Comparison of ENCODE assay signal across 30 cellular contexts in genomic region chr3:122168044-122168443, GRCh38. TPM values are rescaled to one million over a fixed set of nuclear protein-coding genes. Genes with fewer than 3 reads are reported as not detected.
"Had no signal": no experiment of that assay in that cellular context is flagged by ENCODE, and none has a peak within 500 bp of the region (broad histone marks: within the 10 kb centered on the region; RNA-seq: fewer than 3 reads in every experiment).

No MANE protein-coding gene starts in this region.

- DNase-seq: activated CD4-positive, alpha-beta T cell treated with anti-CD3 and anti-CD28 coated beads for 4 hours; activated CD4-positive, alpha-beta T cell treated with anti-CD3 and anti-CD28 coated beads, Interleukin-2, amount 50 U/mL, for 48 hours; activated CD8-positive, alpha-beta memory T cell treated with anti-CD3 and anti-CD28 coated beads, Interleukin-2, amount 10 ng/mL, durations not matched to agents 7 days and 5 days; activated effector memory CD4-positive, alpha-beta T cell treated with anti-CD3 and anti-CD28 coated beads, Interleukin-2, amount 50 U/mL, for 16 hours; activated naive CD4-positive, alpha-beta T cell treated with Interleukin-2 at 50 U/mL for 16 hours; activated naive CD8-positive, alpha-beta T cell treated with anti-CD3 and anti-CD28 coated beads, Interleukin-2, amount 50 U/mL, for 24 hours; activated T-cell treated with anti-CD3 and anti-CD28 coated beads, Interleukin-2, amount 50 U/mL, for 24 hours; amniotic stem cell; body of pancreas; central memory CD4-positive, alpha-beta T cell; MG63; NCI-H1092 treated with DMSO at 0.1 percent for 48 hours; NCI-H1417 treated with DMSO at 0.1 percent for 48 hours; NCI-H1694; NCI-H2029 treated with DMSO at 0.1 percent for 48 hours; NCI-H345; NCI-H510A; NCI-H526 treated with DMSO at 0.1 percent for 48 hours; NCI-H82; OCI-M1; RPMI8226; SJCRH30; SK-N-SH; T-helper 1 cell; WERI-Rb-1 had no signal

- H3K27me3 ChIP-seq: ascending aorta, body of pancreas, MG63, SJCRH30 had no signal

- H3K9me3 ChIP-seq: SJCRH30, SK-N-SH had no signal

- H3K4me3 ChIP-seq: ascending aorta, body of pancreas, MG63, SJCRH30 had no signal

- ATAC-seq: activated CD4-positive, CD25-positive, alpha-beta regulatory T cell treated with anti-CD3 and anti-CD28 coated beads, Interleukin-2, amount 50 U/mL, for 24 hours; activated CD8-positive, alpha-beta memory T cell treated with anti-CD3 and anti-CD28 coated beads, Interleukin-2, amount 10 ng/mL, durations not matched to agents 7 days and 5 days; activated naive CD4-positive, alpha-beta T cell treated with anti-CD3 and anti-CD28 coated beads, Interleukin-2, amount 50 U/mL, for 72 hours; activated naive CD8-positive, alpha-beta T cell treated with anti-CD3 and anti-CD28 coated beads, Interleukin-2, amount 50 U/mL, for 24 hours; body of pancreas; Right ventricle myocardium inferior had no signal

- H3K9me3 Mint-ChIP-seq: activated T-cell treated with anti-CD3 and anti-CD28 coated beads, Interleukin-2, amount 50 U/mL, for 24 hours had no signal

- H3K4me3 Mint-ChIP-seq: activated CD8-positive, alpha-beta memory T cell treated with anti-CD3 and anti-CD28 coated beads, Interleukin-2, amount 10 ng/mL, durations not matched to agents 7 days and 5 days; activated naive CD8-positive, alpha-beta T cell treated with anti-CD3 and anti-CD28 coated beads, Interleukin-2, amount 50 U/mL, for 24 hours; activated T-cell treated with anti-CD3 and anti-CD28 coated beads, Interleukin-2, amount 50 U/mL, for 24 hours had no signal

- H3K27ac Mint-ChIP-seq: activated CD8-positive, alpha-beta memory T cell treated with anti-CD3 and anti-CD28 coated beads, Interleukin-2, amount 10 ng/mL, durations not matched to agents 7 days and 5 days; activated naive CD8-positive, alpha-beta T cell treated with anti-CD3 and anti-CD28 coated beads, Interleukin-2, amount 50 U/mL, for 24 hours; activated T-cell treated with anti-CD3 and anti-CD28 coated beads, Interleukin-2, amount 50 U/mL, for 24 hours had no signal

- H3K27ac ChIP-seq: ascending aorta, body of pancreas, SJCRH30, WERI-Rb-1 had no signal

- H3K4me1 Mint-ChIP-seq: activated CD8-positive, alpha-beta memory T cell treated with anti-CD3 and anti-CD28 coated beads, Interleukin-2, amount 10 ng/mL, durations not matched to agents 7 days and 5 days; activated naive CD8-positive, alpha-beta T cell treated with anti-CD3 and anti-CD28 coated beads, Interleukin-2, amount 50 U/mL, for 24 hours had no signal

- H3K4me1 ChIP-seq: ascending aorta, body of pancreas, SJCRH30 had no signal

- H3K36me3 ChIP-seq: ascending aorta, MG63, SJCRH30, WERI-Rb-1 had no signal

RNA-seq across cellular contexts. Expression of gene CASR, which starts 15.4 kb away (rescaled TPM):
- total RNA-seq: activated CD8-positive, alpha-beta memory T cell treated with anti-CD3 and anti-CD28 coated beads, Interleukin-2, amount 10 ng/mL, durations not matched to agents 7 days and 5 days; activated naive CD4-positive, alpha-beta T cell treated with anti-CD3 and anti-CD28 coated beads, Interleukin-2, amount 50 U/mL, for 72 hours; ascending aorta; bronchial epithelial cell; Right ventricle myocardium inferior; SJCRH30 had no signal
- polyA plus RNA-seq: SK-N-SH had no signal
